Comparison of ENCODE assay signal across 16 cellular contexts in genomic region chr1:230422221-230422981, GRCh38. TPM values are rescaled to one million over a fixed set of nuclear protein-coding genes. Genes with fewer than 3 reads are reported as not detected.
DNase-seq lines count a peak whose midpoint lies in the region; ATAC-seq, FAIRE-seq and TF ChIP-seq lines count a peak whose summit lies in the region.
"Had no signal": no experiment of that assay in that cellular context is flagged by ENCODE, and none has a peak within 500 bp of the region (broad histone marks: within the 10 kb centered on the region; RNA-seq: fewer than 3 reads in every experiment).

No MANE protein-coding gene starts in this region.

- CTCF ChIA-PET in H1 (lab: Charles Lee; ENCODE audit: partially characterized antibody): interaction anchor here (0.6 to 1.5 kb wide), 7 partner anchors 18 to 432 kb away, joined by 3 to 5 read pairs (median 3); no protein-coding TSS in a partner anchor

- no peak overlapping the region for H4K8ac ChIP-seq in H1 (ENCODE audit: extremely low read depth, insufficient read depth, low read length)

- no peak for TF ChIP-seq EP300 in H1 (IDR thresholded peaks at IDR 0.05; ENCODE audit: borderline replicate concordance in 1 of 2, low read depth in 2 of 2, low read length in 2 of 2)

- H3K23me2 ChIP-seq in H1 (ENCODE audit: low read depth, low read length): peaks cover 18% of the 10 kb centered on the region; the same call in 1 of the 2 replicates

- H3K27me3 ChIP-seq in H1 (replicated peaks in 1 of 4; ENCODE audit: control insufficient read depth in 3 of 4, extremely low read depth in 1 of 4, insufficient read depth in 3 of 4, low read length in 3 of 4) (peaks cover 0 to 17% (median 13%) of the 10 kb centered on the region in 4 experiments; a peak in 5 of 7 replicates), vagina (no peaks in the 10 kb centered on the region), psoas muscle (ENCODE audit: insufficient read depth in 3 of 3, low read length in 2 of 3) (peaks cover 0 to 30% (median 3%) of the 10 kb centered on the region in 3 donors), spleen (replicated peaks in 1 of 7) (peaks cover 0 to 97% (median 33%) of the 10 kb centered on the region in 7 donors)

- H3K79me2 ChIP-seq in H1 (ENCODE audit: control insufficient read depth in 1 of 2, insufficient read depth in 2 of 2, low read length in 2 of 2): peaks cover 3 to 72% of the 10 kb centered on the region in 2 experiments

- H2BK120ac ChIP-seq in H1 (replicated peaks; ENCODE audit: low read depth, low read length): no peak overlapping the region

- H3K4ac ChIP-seq in H1 (replicated peaks; ENCODE audit: insufficient read length, low read depth, low read length): no peak overlapping the region

- H4K20me1 ChIP-seq in H1 (replicated peaks in 1 of 2; ENCODE audit: control insufficient read depth in 1 of 2, insufficient read depth in 2 of 2, low read length in 2 of 2): peaks cover 6 to 25% of the 10 kb centered on the region in 2 experiments

- no peak overlapping the region for H4K91ac ChIP-seq in H1 (replicated peaks; ENCODE audit: insufficient read length, low read length)

- FAIRE-seq in H1 (lab: Jason Lieb, UNC): no peak

- H2AFZ ChIP-seq in H1 (ENCODE audit: low read length): no peak overlapping the region

- ATAC-seq in psoas muscle: no peak
- ATAC-seq: activated CD8-positive, alpha-beta memory T cell treated with anti-CD3 and anti-CD28 coated beads, Interleukin-2, amount 10 ng/mL, durations not matched to agents 7 days and 5 days; foreskin keratinocyte; lower lobe of right lung; sciatic nerve had no signal

- TF ChIP-seq POLR2A in H1 (IDR thresholded peaks at IDR 0.05; ENCODE audit: control extremely low read depth in 1 of 2, low read depth in 2 of 2, low read length in 2 of 2) (peak; percentile 53 to 62), vagina (IDR thresholded peaks at IDR 0.05) (no peak), spleen (IDR thresholded peaks at IDR 0.05) (no peak)

- H3K23ac ChIP-seq in H1 (ENCODE audit: insufficient read length): no peak overlapping the region

- H3K18ac ChIP-seq in H1 (ENCODE audit: extremely low read depth, low read length): peak overlapping the region; percentile 22; the same call in 1 of the 2 replicates

- H3K14ac ChIP-seq in H1 (ENCODE audit: insufficient read length): no peak overlapping the region

- DNase-seq in NCI-H82 (lab: John Stamatoyannopoulos, UW): peak; percentile 18
- no peak for DNase-seq in NCI-H82 treated with DMSO at 0.1 percent for 48 hours (lab: John Stamatoyannopoulos, UW; ENCODE audit: unreplicated experiment)
- peak; percentile 56 for DNase-seq in NCI-H345 (lab: John Stamatoyannopoulos, UW)
- DNase-seq in H1 (ENCODE audit: low read depth in 1 of 2, low spot score in 2 of 2): no peak
- peak; percentile 55 to 69 for DNase-seq in vagina (ENCODE audit: extremely low spot score in 2 of 2)
- DNase-seq in RPMI8226: no peak
- no peak for DNase-seq in psoas muscle
- no peak for DNase-seq in spleen
- DNase-seq: activated CD8-positive, alpha-beta memory T cell treated with anti-CD3 and anti-CD28 coated beads, Interleukin-2, amount 10 ng/mL, durations not matched to agents 7 days and 5 days; activated naive CD4-positive, alpha-beta T cell; foreskin keratinocyte; lower lobe of right lung; NCI-H226; nephron progenitor cell; stimulated activated CD4-positive, alpha-beta T cell treated with anti-CD3 and anti-CD28 coated beads, Interleukin-4, amount 100 ng/mL, for 24 hours had no signal

- no peak overlapping the region; a peak in 2 of 7 replicates for H3K9ac ChIP-seq in H1 (replicated peaks in 1 of 4; ENCODE audit: extremely low read depth in 1 of 4, low read depth in 3 of 4, low read length in 3 of 4)

- no peak overlapping the region for H4K5ac ChIP-seq in H1 (ENCODE audit: insufficient read length, low read depth, low read length)

- H2BK20ac ChIP-seq in H1 (ENCODE audit: low read length): 0 out of 2 replicates have a peak overlapping the region, but pooled peaks have one; percentile 15

- TF ChIP-seq CTCF in H1 (IDR thresholded peaks at IDR 0.05; ENCODE audit: control extremely low read depth in 1 of 3, insufficient read depth in 1 of 3, low read depth in 1 of 3, low read length in 3 of 3) (no peak), vagina (IDR thresholded peaks at IDR 0.05) (no peak), psoas muscle (IDR thresholded peaks at IDR 0.05) (no peak), spleen (IDR thresholded peaks at IDR 0.05 in 8 of 11, conservative IDR thresholded peaks at IDR 0.05 in 3 of 11) (no peak)

- H3K79me1 ChIP-seq in H1 (ENCODE audit: low read depth, low read length): peaks cover 4% of the 10 kb centered on the region; the same call in 1 of the 2 replicates

- H2BK12ac ChIP-seq in H1 (ENCODE audit: low read depth, low read length): peak overlapping the region; percentile 75; the same call in 1 of the 2 replicates

- H3K56ac ChIP-seq in H1 (replicated peaks; ENCODE audit: insufficient read length, low read depth, low read length): no peak overlapping the region

- H3K27ac ChIP-seq in H1 (ENCODE audit: low read depth, low read length) (0 out of 2 replicates have a peak overlapping the region, but pooled peaks have one; percentile 13), vagina (no peak overlapping the region), psoas muscle (no peak overlapping the region), spleen (no peak overlapping the region)
- H3K27ac ChIP-seq: foreskin keratinocyte, lower lobe of right lung had no signal

- H3K9me3 ChIP-seq in H1 (ENCODE audit: insufficient read depth in 2 of 2, low read depth in 1 of 2, low read length in 1 of 2): 0 out of 4 replicates have a peak, but pooled peaks cover 0 to 7% of the 10 kb centered on the region in 2 experiments
- no peaks in the 10 kb centered on the region for H3K9me3 ChIP-seq in vagina
- H3K9me3 ChIP-seq in psoas muscle: no peaks in the 10 kb centered on the region
- peaks cover 0 to 14% (median 5%) of the 10 kb centered on the region in 8 donors for H3K9me3 ChIP-seq in spleen
- H3K9me3 ChIP-seq: lower lobe of right lung had no signal

- peak overlapping the region; percentile 95; the same call in 1 of the 2 replicates for H2BK15ac ChIP-seq in H1 (ENCODE audit: low read length)

- H3K36me3 ChIP-seq in H1 (ENCODE audit: control insufficient read depth in 2 of 4, insufficient read depth in 4 of 4, low read length in 3 of 4) (0 out of 8 replicates have a peak, but pooled peaks cover 0 to 3% (median 0%) of the 10 kb centered on the region in 4 experiments), vagina (no peaks in the 10 kb centered on the region), psoas muscle (ENCODE audit: insufficient read depth in 1 of 2, low read depth in 1 of 2) (no peaks in the 10 kb centered on the region), spleen (no peaks in the 10 kb centered on the region)
- H3K36me3 ChIP-seq: lower lobe of right lung had no signal

- WGBS in H1 (ENCODE audit: extremely low coverage in 1 of 2, insufficient coverage in 1 of 2, insufficient read length in 1 of 2, insufficient replicate concordance in 2 of 2, low coverage in 1 of 2, low lambda C conversion rate in 2 of 2, missing lambda C conversion rate in 1 of 2), 2 experiments: 34% methylated on average over 14 of the region's 14 CpGs; no CpG with 5 or more reads in 1 of the 2 experiments
- WGBS in psoas muscle, 3 donors: 52 to 58% (median 56%) methylated on average over 14 of the region's 14 CpGs
- 30 to 40% (median 35%) methylated on average over 14 of the region's 14 CpGs for WGBS in spleen, 5 donors

- H2BK5ac ChIP-seq in H1 (ENCODE audit: low read depth, low read length): peak overlapping the region; percentile 66; the same call in 1 of the 2 replicates

- TF ChIP-seq RAD21 in H1 (IDR thresholded peaks at IDR 0.05 in 1 of 2, conservative IDR thresholded peaks at IDR 0.05 in 1 of 2; ENCODE audit: low read depth in 2 of 2, low read length in 2 of 2): no peak

- H3K4me1 ChIP-seq in H1 (replicated peaks in 1 of 4; ENCODE audit: control insufficient read depth in 3 of 4, insufficient read depth in 4 of 4, low read length in 3 of 4) (peaks cover 23 to 39% (median 25%) of the 10 kb centered on the region in 4 experiments), vagina (peaks cover 31% of the 10 kb centered on the region), psoas muscle (peaks cover 4% of the 10 kb centered on the region), spleen (peaks cover 0 to 23% (median 16%) of the 10 kb centered on the region in 6 donors)
- H3K4me1 ChIP-seq: foreskin keratinocyte had no signal

- intact Hi-C loops in vagina (cut with DNase I): no loop called here
- intact Hi-C loops in psoas muscle (cut with DNase I): no loop called here
- intact Hi-C loops in spleen (cut with DNase I; ENCODE audit: low total_unique reads): no loop called here

- H2AK5ac ChIP-seq in H1 (ENCODE audit: low read depth, low read length): no peak overlapping the region; the same call in 1 of the 2 replicates

- peak overlapping the region; percentile 78 to 95 for H3K4me2 ChIP-seq in H1 (ENCODE audit: insufficient read depth in 1 of 2, low read depth in 2 of 2, low read length in 2 of 2)

- H3K4me3 ChIP-seq in H1 (ENCODE audit: extremely low read depth in 1 of 4, insufficient read depth in 2 of 4, low read depth in 3 of 4, low read length in 4 of 4): peak overlapping the region in 2 of 4 experiments; percentile 16 to 34; a peak in 3 of 8 replicates
- no peak overlapping the region for H3K4me3 ChIP-seq in vagina
- no peak overlapping the region for H3K4me3 ChIP-seq in psoas muscle
- H3K4me3 ChIP-seq in spleen: no peak overlapping the region
- H3K4me3 ChIP-seq: lower lobe of right lung had no signal

- POLR2A ChIA-PET in H1 (lab: Charles Lee; ENCODE audit: partially characterized antibody): interaction anchor here (0.6 to 1.7 kb wide), 6 partner anchors 16 to 683 kb away, joined by 3 to 6 read pairs (median 3); no protein-coding TSS in a partner anchor

TF ChIP-seq in H1, 55 proteins besides CTCF, POLR2A, EP300 and RAD21 (continues in another document):
- TF ChIP-seq TCF12 (IDR thresholded peaks at IDR 0.05; ENCODE audit: low read depth, low read length) (no peak), KDM4A (IDR thresholded peaks at IDR 0.05; ENCODE audit: low read depth, low read length, severe bottlenecking) (no peak), EZH2 (IDR thresholded peaks at IDR 0.05; ENCODE audit: low read depth, low read length, severe bottlenecking) (no peak)

RNA-seq across cellular contexts. Expression of gene PGBD5, which starts 3.7 kb away (rescaled TPM):
- total RNA-seq in H1 (2021; fragmentation: NEBNext Ultra II Directional; extraction: Animal tissue kit (Norgen Biotek cat#: 25700)): 18.4 and 21.2 TPM in 2 replicates
- polyA plus RNA-seq in H1 (2011; rRNA removed) (16.3 and 17.2 TPM in 2 replicates), psoas muscle (1 to 10 TPM; 2.1 to 6.3 (median 2.6) TPM), spleen (1 to 10 TPM in 1 of 3 donors, under 1 TPM in 2; 0.07 to 2.3 (median 0.49) TPM)
- 19.2 TPM for polyA plus RNA-seq in H1 (2011; cell fraction: cytosol; rRNA removed)
- polyA plus RNA-seq in H1 (2011; cell fraction: nucleus; rRNA removed): 26.3 TPM
- polyA plus RNA-seq in H1 (2012, experiment 1 of 2): 14.3 to 21.6 TPM (median 19.5 TPM) in 4 replicates
- polyA plus RNA-seq in H1 (2012, experiment 2 of 2): 13.3 TPM
- 11.0 TPM for polyA plus RNA-seq in H1 (2013, experiment 1 of 2)
- polyA plus RNA-seq in H1 (2013, experiment 2 of 2): 12.3 TPM
- 27.6 and 30.6 TPM in 2 replicates for polyA minus RNA-seq in H1 (2011; rRNA and poly(A)+ RNA removed)
- polyA minus RNA-seq in H1 (2011; cell fraction: cytosol; rRNA and poly(A)+ RNA removed): 13.5 TPM
- polyA minus RNA-seq in H1 (2011; cell fraction: nucleus; rRNA and poly(A)+ RNA removed): 10.5 TPM
- total RNA-seq in vagina (0.98 TPM), psoas muscle (1 to 10 TPM; 2.8 to 9.8 (median 5.8) TPM), spleen (1 to 10 TPM in 6 of 7 donors, under 1 TPM in 1; 0.93 to 6.7 (median 4.9) TPM)
- total RNA-seq: activated CD8-positive, alpha-beta memory T cell treated with anti-CD3 and anti-CD28 coated beads, Interleukin-2, amount 10 ng/mL, durations not matched to agents 7 days and 5 days had no signal

Comparison
In these comparisons a context has a peak if more than half of its experiments do, and no peak if none do; other contexts are left out.
1. DNase-seq: peak in NCI-H82 (single experiment), NCI-H345 (single experiment) and vagina (2 of 2); none in NCI-H82 treated with DMSO at 0.1 percent for 48 hours (single experiment), H1 (0 of 2), RPMI8226 (single experiment), psoas muscle (0 of 2) and spleen (single experiment).
2. POLR2A ChIP-seq: peak in H1 (2 of 2); none in vagina (0 of 2) and spleen (0 of 3).